Comparison of ENCODE assay signal across 1 cellular context in the genomic region with DNA sequence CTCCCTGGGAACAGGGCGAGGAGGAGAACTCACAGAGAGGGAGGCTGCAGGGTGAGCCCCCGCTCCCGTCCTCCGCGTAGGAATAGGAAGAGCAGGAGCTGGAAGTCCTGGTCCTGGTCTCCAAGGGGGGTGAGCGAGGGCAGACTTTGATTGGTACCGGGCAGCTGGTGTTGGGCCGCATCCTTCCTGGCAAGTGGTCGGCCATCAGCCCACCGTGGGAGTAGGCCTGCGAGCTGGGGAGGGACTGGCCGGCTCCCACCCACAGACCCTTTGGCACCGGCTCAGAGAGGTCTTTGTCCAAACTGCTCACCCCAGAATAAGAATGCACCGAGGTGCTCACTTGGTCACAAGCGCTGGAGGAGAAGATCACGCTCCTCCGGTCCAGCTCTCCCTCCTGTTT.
TF ChIP-seq lines count a peak whose summit lies in the region.

No MANE protein-coding gene starts in this region.

TF ChIP-seq in H1, 55 proteins besides CTCF, POLR2A, EP300 and RAD21:
- TF ChIP-seq CHD7 (IDR thresholded peaks at IDR 0.05; ENCODE audit: insufficient replicate concordance, low read length) (no peak), EGR1 (IDR thresholded peaks at IDR 0.05; ENCODE audit: borderline replicate concordance, low read depth, low read length) (no peak), USF2 (IDR thresholded peaks at IDR 0.05; ENCODE audit: low read length) (no peak), KDM4A (IDR thresholded peaks at IDR 0.05; ENCODE audit: low read depth, low read length, severe bottlenecking) (no peak)
